Comparison of ENCODE assay signal across 22 cellular contexts in the genomic region with DNA sequence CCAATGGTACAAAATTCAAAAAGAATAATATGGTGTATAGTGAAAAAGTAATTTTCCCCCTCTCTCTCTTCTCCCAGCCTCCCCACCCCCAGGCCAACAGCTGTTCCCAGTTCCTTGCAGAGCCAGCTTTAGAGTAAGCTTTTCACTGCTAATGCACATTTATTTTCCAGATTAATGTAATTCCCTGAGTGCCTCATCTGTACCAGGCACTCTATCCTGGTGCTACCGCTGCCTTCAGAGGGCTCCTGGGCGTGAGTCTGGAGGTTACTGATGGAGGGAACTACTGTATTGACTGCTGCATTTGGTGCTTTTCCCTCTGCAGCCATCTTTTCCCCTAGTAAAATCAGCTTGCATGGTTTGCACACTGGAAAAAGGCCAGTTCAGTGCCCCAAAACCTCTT. TPM values are rescaled to one million over a fixed set of nuclear protein-coding genes. Genes with fewer than 3 reads are reported as not detected.
A peak's percentile ranks its signal among the peaks of the same experiment; 100 is the strongest.
DNase-seq lines count a peak whose midpoint lies in the region; ATAC-seq and TF ChIP-seq lines count a peak whose summit lies in the region.
"Had no signal": no experiment of that assay in that cellular context is flagged by ENCODE, and none has a peak within 500 bp of the region (broad histone marks: within the 10 kb centered on the region; RNA-seq: fewer than 3 reads in every experiment).

No MANE protein-coding gene starts in this region.

- 60% methylated on average over 2 of the region's 2 CpGs for WGBS in SK-N-SH (ENCODE audit: low lambda C conversion rate)

- peak overlapping the region in 1 of 7 donors; percentile 94 for H3K27ac Mint-ChIP-seq in CD4-positive, alpha-beta memory T cell
- H3K27ac Mint-ChIP-seq in naive thymus-derived CD4-positive, alpha-beta T cell = peak overlapping the region in 3 of 9 donors; percentile 67 to 97 (median 92)
- H3K27ac Mint-ChIP-seq: IgD-negative memory B cell; mesothelial cell of epicardium; stimulated activated effector memory CD8-positive, alpha-beta T cell treated with anti-CD3 and anti-CD28 coated beads, Interleukin-12 subunit alpha, Interleukin-12 subunit beta, amount 100 ng/mL, for 72 hours had no signal

- H4K20me1 ChIP-seq in SK-N-SH (ENCODE audit: insufficient read depth) = no peaks in the 10 kb centered on the region

- H3K9me3 Mint-ChIP-seq in CD4-positive, alpha-beta memory T cell = peaks cover 0 to 2% (median 0%) of the 10 kb centered on the region in 8 donors
- H3K9me3 Mint-ChIP-seq in naive thymus-derived CD4-positive, alpha-beta T cell = no peaks in the 10 kb centered on the region
- H3K9me3 Mint-ChIP-seq: mesothelial cell of epicardium; stimulated activated effector memory CD8-positive, alpha-beta T cell treated with anti-CD3 and anti-CD28 coated beads, Interleukin-12 subunit alpha, Interleukin-12 subunit beta, amount 100 ng/mL, for 72 hours; T-cell had no signal

- H3K27me3 ChIP-seq in SK-N-SH (ENCODE audit: insufficient read depth) = no peaks in the 10 kb centered on the region
- H3K27me3 ChIP-seq in CD4-positive, alpha-beta memory T cell (ENCODE audit: insufficient read depth, low read length) = no peaks in the 10 kb centered on the region
- H3K27me3 ChIP-seq in naive thymus-derived CD4-positive, alpha-beta T cell (ENCODE audit: control insufficient read depth in 2 of 2, insufficient read depth in 2 of 2, low read length in 2 of 2) = no peaks in the 10 kb centered on the region
- H3K27me3 ChIP-seq: breast epithelium had no signal

- intact Hi-C loops in CD4-positive, alpha-beta memory T cell (cut with micrococcal nuclease) = loop anchor here (1.0 kb wide), 1 partner anchor 8 kb away; no protein-coding TSS in a partner anchor
- intact Hi-C loops in naive thymus-derived CD4-positive, alpha-beta T cell (cut with micrococcal nuclease) = loop anchor here (1.0 kb wide), 2 partner anchors 8 to 9 kb away; partner anchors contain the start of gene USP3 (in 1 of the 2)

- peaks cover 5% of the 10 kb centered on the region for H3F3A ChIP-seq in SK-N-SH (replicated peaks; ENCODE audit: insufficient read depth)

- no peak overlapping the region for H3K9ac ChIP-seq in SK-N-SH

- peak; percentile 58 for DNase-seq in SK-N-SH
- no peak for DNase-seq in CD4-positive, alpha-beta memory T cell
- no peak for DNase-seq in naive thymus-derived CD4-positive, alpha-beta T cell
- no peak for DNase-seq in stimulated activated CD4-positive, alpha-beta T cell treated with anti-CD3 and anti-CD28 coated beads, Interleukin-1b, Interleukin-23, amount 100 ng/mL, for 48 hours
- no peak for DNase-seq in NCI-H345 (lab: John Stamatoyannopoulos, UW)
- DNase-seq: activated T-cell treated with anti-CD3 and anti-CD28 coated beads for 4 hours; CD8-positive, alpha-beta memory T cell; foreskin keratinocyte; kidney glomerular epithelial cell; NCI-H1694 treated with DMSO at 0.1 percent for 48 hours; NCI-H226; nucleus accumbens; T-cell had no signal

- ATAC-seq in SK-N-SH treated with all-trans-retinoic acid at 6 μM for 48 hours (no peak; the same call in 2 of the 3 replicates), GM21390 (IDR thresholded peaks at IDR 0.05; ENCODE audit: unreplicated experiment) (no peak)
- no peak for ATAC-seq in naive thymus-derived CD4-positive, alpha-beta T cell
- ATAC-seq: activated CD4-positive, CD25-positive, alpha-beta regulatory T cell treated with anti-CD3 and anti-CD28 coated beads, Interleukin-2, amount 50 U/mL, for 24 hours; foreskin keratinocyte; stimulated activated effector memory CD8-positive, alpha-beta T cell treated with anti-CD3 and anti-CD28 coated beads, Interleukin-12 subunit alpha, Interleukin-12 subunit beta, amount 100 ng/mL, for 72 hours; T-cell had no signal

- no peak for TF ChIP-seq RAD21 in SK-N-SH (IDR thresholded peaks at IDR 0.05; ENCODE audit: low read length)

- no peaks in the 10 kb centered on the region for H3K27me3 Mint-ChIP-seq in CD4-positive, alpha-beta memory T cell
- no peaks in the 10 kb centered on the region for H3K27me3 Mint-ChIP-seq in naive thymus-derived CD4-positive, alpha-beta T cell
- H3K27me3 Mint-ChIP-seq: CD8-positive, alpha-beta memory T cell; IgD-negative memory B cell; T-cell had no signal

- H3K27ac ChIP-seq in SK-N-SH (ENCODE audit: low read depth in 2 of 2, low read length in 1 of 2) (peak overlapping the region in 1 of 2 experiments; percentile 50; a peak in 2 of 4 replicates), VCaP (peak overlapping the region; percentile 98)
- peak overlapping the region; percentile 41 for H3K27ac ChIP-seq in CD4-positive, alpha-beta memory T cell (ENCODE audit: low read depth, low read length)
- H3K27ac ChIP-seq in naive thymus-derived CD4-positive, alpha-beta T cell (ENCODE audit: low read depth, low read length) = peak overlapping the region; percentile 97
- H3K27ac ChIP-seq: foreskin keratinocyte, thoracic aorta had no signal

- H3K4me1 ChIP-seq in SK-N-SH (ENCODE audit: control insufficient read depth in 1 of 2, insufficient read depth in 2 of 2, low read depth in 1 of 2, low read length in 1 of 2) = peaks cover 3 to 6% of the 10 kb centered on the region in 2 experiments; a peak in 2 of 4 replicates
- peaks cover 85% of the 10 kb centered on the region for H3K4me1 ChIP-seq in CD4-positive, alpha-beta memory T cell (ENCODE audit: insufficient read depth, low read length)
- H3K4me1 ChIP-seq in naive thymus-derived CD4-positive, alpha-beta T cell (ENCODE audit: control insufficient read depth in 2 of 2, insufficient read depth in 2 of 2, low read length in 2 of 2) = peaks cover 68 to 80% of the 10 kb centered on the region in 2 donors

- no peak overlapping the region for H3K4me2 ChIP-seq in SK-N-SH

- H3K9me3 ChIP-seq in SK-N-SH = no peaks in the 10 kb centered on the region
- no peaks in the 10 kb centered on the region for H3K9me3 ChIP-seq in CD4-positive, alpha-beta memory T cell (ENCODE audit: control insufficient read depth in 1 of 2, low read length in 2 of 2)
- H3K9me3 ChIP-seq in naive thymus-derived CD4-positive, alpha-beta T cell (ENCODE audit: control insufficient read depth in 2 of 3, low read length in 3 of 3) = no peaks in the 10 kb centered on the region
- H3K9me3 ChIP-seq: breast epithelium, thoracic aorta had no signal

- H3K36me3 Mint-ChIP-seq in CD4-positive, alpha-beta memory T cell = peaks cover 0 to 6% of the 10 kb centered on the region in 2 donors
- peaks cover 0 to 7% (median 0%) of the 10 kb centered on the region in 5 donors for H3K36me3 Mint-ChIP-seq in naive thymus-derived CD4-positive, alpha-beta T cell
- H3K36me3 Mint-ChIP-seq: mesothelial cell of epicardium; stimulated activated effector memory CD8-positive, alpha-beta T cell treated with anti-CD3 and anti-CD28 coated beads, Interleukin-12 subunit alpha, Interleukin-12 subunit beta, amount 100 ng/mL, for 72 hours; T-cell had no signal

- TF ChIP-seq CTCF in SK-N-SH (IDR thresholded peaks at IDR 0.05) (no peak), VCaP (conservative IDR thresholded peaks at IDR 0.05) (no peak)

- H3K4me3 ChIP-seq in SK-N-SH (ENCODE audit: low read depth in 2 of 2, low read length in 1 of 2) = no peak overlapping the region
- H3K4me3 ChIP-seq in CD4-positive, alpha-beta memory T cell (ENCODE audit: low read length in 2 of 2) = no peak overlapping the region
- no peak overlapping the region for H3K4me3 ChIP-seq in naive thymus-derived CD4-positive, alpha-beta T cell (ENCODE audit: low read length)
- H3K4me3 ChIP-seq: breast epithelium, thoracic aorta had no signal

- H2AFZ ChIP-seq in SK-N-SH (ENCODE audit: low read depth) = no peak overlapping the region

- no peaks in the 10 kb centered on the region for H3K36me3 ChIP-seq in SK-N-SH (replicated peaks in 1 of 2; ENCODE audit: control insufficient read depth in 1 of 2, insufficient read depth in 2 of 2, low read length in 1 of 2)
- H3K36me3 ChIP-seq in CD4-positive, alpha-beta memory T cell (ENCODE audit: insufficient read depth, low read length) = no peaks in the 10 kb centered on the region
- H3K36me3 ChIP-seq in naive thymus-derived CD4-positive, alpha-beta T cell (ENCODE audit: control insufficient read depth in 2 of 3, insufficient read depth in 3 of 3, low read length in 3 of 3) = no peaks in the 10 kb centered on the region
- H3K36me3 ChIP-seq: breast epithelium, thoracic aorta had no signal

- peaks cover 24 to 76% (median 54%) of the 10 kb centered on the region in 4 donors for H3K4me1 Mint-ChIP-seq in CD4-positive, alpha-beta memory T cell
- H3K4me1 Mint-ChIP-seq in naive thymus-derived CD4-positive, alpha-beta T cell = peaks cover 35 to 78% (median 54%) of the 10 kb centered on the region in 7 donors

- H3K79me2 ChIP-seq in SK-N-SH (ENCODE audit: insufficient read depth) = no peaks in the 10 kb centered on the region

- no peaks in the 10 kb centered on the region for H3K9me2 ChIP-seq in SK-N-SH

- H3K4me3 Mint-ChIP-seq in CD4-positive, alpha-beta memory T cell = peak overlapping the region in 4 of 8 donors; percentile 36 to 56 (median 39)
- peak overlapping the region in 4 of 10 donors; percentile 36 to 82 (median 61) for H3K4me3 Mint-ChIP-seq in naive thymus-derived CD4-positive, alpha-beta T cell
- H3K4me3 Mint-ChIP-seq: mesothelial cell of epicardium had no signal

- POLR2A ChIA-PET in SK-N-SH (lab: Yijun Ruan, JAX) = interaction anchor here (1.3 kb wide), 1 partner anchor 10 kb away, joined by 5 read pairs; no protein-coding TSS in a partner anchor
- POLR2A ChIA-PET in CD4-positive, alpha-beta memory T cell (lab: Charles Lee; ENCODE audit: partially characterized antibody) = interaction anchor here (1.0 to 28.5 kb wide), 9 partner anchors 8 to 109 kb away, joined by 3 to 906 read pairs (median 21); partner anchors contain the start of gene USP3
- POLR2A ChIA-PET in naive thymus-derived CD4-positive, alpha-beta T cell (lab: Charles Lee) = interaction anchor here (1.0 to 13.2 kb wide), 11 partner anchors 8 to 114 kb away, joined by 3 to 281 read pairs (median 4); partner anchors contain the start of gene USP3

- CTCF ChIA-PET in SK-N-SH (lab: Yijun Ruan, JAX) = interaction anchor here (0.8 to 4.0 kb wide), 5 partner anchors 8 to 114 kb away, joined by 3 to 36 read pairs (median 9); no protein-coding TSS in a partner anchor
- CTCF ChIA-PET in CD4-positive, alpha-beta memory T cell (lab: Charles Lee; ENCODE audit: partially characterized antibody) = interaction anchor here (0.8 to 7.7 kb wide), 9 partner anchors 8 to 114 kb away, joined by 3 to 78 read pairs (median 5); partner anchors contain the start of gene USP3
- CTCF ChIA-PET in naive thymus-derived CD4-positive, alpha-beta T cell (lab: Charles Lee) = interaction anchor here (0.9 to 4.6 kb wide), 7 partner anchors 9 to 50 kb away, joined by 3 to 50 read pairs (median 11); partner anchors contain the start of gene USP3

- TF ChIP-seq EP300 in SK-N-SH (IDR thresholded peaks at IDR 0.05; ENCODE audit: borderline replicate concordance in 1 of 2, low read depth in 1 of 2, low read length in 1 of 2) = no peak; a peak in 1 of 4 replicates

RNA-seq across cellular contexts. Expression of gene USP3, which starts 8.6 kb away (rescaled TPM):
- polyA plus RNA-seq in SK-N-SH (2012; rRNA removed) = 9.3 and 10.8 TPM in 2 replicates
- polyA plus RNA-seq in SK-N-SH (2012; cell fraction: cytosol; rRNA removed) = 9.3 and 9.6 TPM in 2 replicates
- 45.6 and 46.7 TPM in 2 replicates for polyA plus RNA-seq in SK-N-SH (2012; cell fraction: nucleus; rRNA removed)
- total RNA-seq in CD4-positive, alpha-beta memory T cell = 100 to 1,000 TPM; 148 to 159 TPM
- 10 to 100 TPM; 61.6 to 76.1 TPM for polyA plus RNA-seq in CD4-positive, alpha-beta memory T cell
- total RNA-seq in naive thymus-derived CD4-positive, alpha-beta T cell = 100 to 1,000 TPM in 4 of 5 experiments, 10 to 100 TPM in 1; 64.2 to 288 (median 155) TPM
- polyA plus RNA-seq in naive thymus-derived CD4-positive, alpha-beta T cell = 10 to 100 TPM; 53.3 to 62.8 TPM
